ENCODE assay signal across 20 cellular contexts in genomic region chr5:60673329-60673728, GRCh38. TPM values are rescaled to one million over a fixed set of nuclear protein-coding genes. Genes with fewer than 3 reads are reported as not detected.
"Had no signal": no experiment of that assay in that cellular context is flagged by ENCODE, and none has a peak within 500 bp of the region (broad histone marks: within the 10 kb centered on the region; RNA-seq: fewer than 3 reads in every experiment).

No MANE protein-coding gene starts in this region.

- H3K4me1 Mint-ChIP-seq: activated T-helper 17 cell treated with anti-CD3 and anti-CD28 coated beads, Interleukin-2, amount 50 U/mL, for 72 hours; stimulated activated effector memory CD8-positive, alpha-beta T cell treated with anti-CD3 and anti-CD28 coated beads, Interleukin-12 subunit alpha, Interleukin-12 subunit beta, amount 100 ng/mL, for 72 hours had no signal

- FAIRE-seq: frontal cortex, TTC549 had no signal

- H3K9me3 Mint-ChIP-seq: activated CD8-positive, alpha-beta T cell treated with anti-CD3 and anti-CD28 coated beads for 36 hours; activated naive CD8-positive, alpha-beta T cell treated with anti-CD3 and anti-CD28 coated beads, Interleukin-2, amount 10 ng/mL, durations not matched to agents 7 days and 5 days; activated T-helper 17 cell treated with anti-CD3 and anti-CD28 coated beads, Interleukin-2, amount 50 U/mL, for 72 hours; brain; naive thymus-derived CD4-positive, alpha-beta T cell; stimulated activated effector memory CD8-positive, alpha-beta T cell treated with anti-CD3 and anti-CD28 coated beads, Interleukin-12 subunit alpha, Interleukin-12 subunit beta, amount 100 ng/mL, for 72 hours; T-helper 2 cell treated with Interferon-gamma antibody and Interleukin-4, amounts not matched to agents 5 μg/mL and 100 μg/mL, for 36 hours had no signal

- H3K9me3 ChIP-seq: ovary, stomach had no signal

- H3K4me3 Mint-ChIP-seq: activated CD8-positive, alpha-beta T cell treated with anti-CD3 and anti-CD28 coated beads for 36 hours; activated naive CD8-positive, alpha-beta T cell treated with anti-CD3 and anti-CD28 coated beads, Interleukin-2, amount 10 ng/mL, durations not matched to agents 7 days and 5 days; activated T-helper 17 cell treated with anti-CD3 and anti-CD28 coated beads, Interleukin-2, amount 50 U/mL, for 72 hours; brain; naive thymus-derived CD4-positive, alpha-beta T cell; stimulated activated effector memory CD8-positive, alpha-beta T cell treated with anti-CD3 and anti-CD28 coated beads, Interleukin-12 subunit alpha, Interleukin-12 subunit beta, amount 100 ng/mL, for 72 hours; T-helper 2 cell treated with Interferon-gamma antibody and Interleukin-4, amounts not matched to agents 5 μg/mL and 100 μg/mL, for 36 hours had no signal

- H3K4me3 ChIP-seq: ovary, stomach had no signal

- H3K36me3 Mint-ChIP-seq: brain; naive thymus-derived CD4-positive, alpha-beta T cell; stimulated activated effector memory CD8-positive, alpha-beta T cell treated with anti-CD3 and anti-CD28 coated beads, Interleukin-12 subunit alpha, Interleukin-12 subunit beta, amount 100 ng/mL, for 72 hours had no signal

- H3K36me3 ChIP-seq: ovary, stomach had no signal

- H3K27ac Mint-ChIP-seq: activated CD8-positive, alpha-beta T cell treated with anti-CD3 and anti-CD28 coated beads for 36 hours; activated naive CD8-positive, alpha-beta T cell treated with anti-CD3 and anti-CD28 coated beads, Interleukin-2, amount 10 ng/mL, durations not matched to agents 7 days and 5 days; activated T-helper 17 cell treated with anti-CD3 and anti-CD28 coated beads, Interleukin-2, amount 50 U/mL, for 72 hours; naive thymus-derived CD4-positive, alpha-beta T cell; stimulated activated effector memory CD8-positive, alpha-beta T cell treated with anti-CD3 and anti-CD28 coated beads, Interleukin-12 subunit alpha, Interleukin-12 subunit beta, amount 100 ng/mL, for 72 hours; T-helper 2 cell treated with Interferon-gamma antibody and Interleukin-4, amounts not matched to agents 5 μg/mL and 100 μg/mL, for 36 hours had no signal

- H3K27me3 ChIP-seq: ovary, stomach had no signal

- DNase-seq: activated CD4-positive, alpha-beta T cell treated with anti-CD3 and anti-CD28 coated beads for 48 hours; activated CD4-positive, CD25-positive, alpha-beta regulatory T cell; activated CD8-positive, alpha-beta T cell treated with anti-CD3 and anti-CD28 coated beads for 36 hours; activated naive CD4-positive, alpha-beta T cell treated with Interleukin-2 at 50 U/mL for 16 hours; activated naive CD8-positive, alpha-beta T cell treated with anti-CD3 and anti-CD28 coated beads, Interleukin-2, amount 10 ng/mL, durations not matched to agents 7 days and 5 days; activated T-cell treated with anti-CD3 and anti-CD28 coated beads, Interleukin-2, amount 50 U/mL, for 1 hour; caudate nucleus; head of caudate nucleus; left ventricle myocardium superior; naive thymus-derived CD4-positive, alpha-beta T cell; ovary; stimulated activated CD4-positive, alpha-beta T cell treated with anti-CD3 and anti-CD28 coated beads, Interleukin-4, amount 100 ng/mL, for 24 hours had no signal

- H3K27me3 Mint-ChIP-seq: activated CD8-positive, alpha-beta T cell treated with anti-CD3 and anti-CD28 coated beads for 36 hours; activated naive CD8-positive, alpha-beta T cell treated with anti-CD3 and anti-CD28 coated beads, Interleukin-2, amount 10 ng/mL, durations not matched to agents 7 days and 5 days; activated T-helper 17 cell treated with anti-CD3 and anti-CD28 coated beads, Interleukin-2, amount 50 U/mL, for 72 hours; brain; naive thymus-derived CD4-positive, alpha-beta T cell had no signal

- ATAC-seq: activated CD8-positive, alpha-beta T cell treated with anti-CD3 and anti-CD28 coated beads for 36 hours; activated T-helper 17 cell treated with anti-CD3 and anti-CD28 coated beads, Interleukin-2, amount 50 U/mL, for 72 hours; left ventricle myocardium superior; naive thymus-derived CD4-positive, alpha-beta T cell; sciatic nerve; stimulated activated effector memory CD8-positive, alpha-beta T cell treated with anti-CD3 and anti-CD28 coated beads, Interleukin-12 subunit alpha, Interleukin-12 subunit beta, amount 100 ng/mL, for 72 hours had no signal

- H3K27ac ChIP-seq: ovary had no signal

RNA-seq across cellular contexts. Expression of gene DEPDC1B, which starts 26.6 kb away (rescaled TPM):
- polyA plus RNA-seq: naive thymus-derived CD4-positive, alpha-beta T cell had no signal
